Comparison of ENCODE assay signal across 1 cellular context in the genomic region with DNA sequence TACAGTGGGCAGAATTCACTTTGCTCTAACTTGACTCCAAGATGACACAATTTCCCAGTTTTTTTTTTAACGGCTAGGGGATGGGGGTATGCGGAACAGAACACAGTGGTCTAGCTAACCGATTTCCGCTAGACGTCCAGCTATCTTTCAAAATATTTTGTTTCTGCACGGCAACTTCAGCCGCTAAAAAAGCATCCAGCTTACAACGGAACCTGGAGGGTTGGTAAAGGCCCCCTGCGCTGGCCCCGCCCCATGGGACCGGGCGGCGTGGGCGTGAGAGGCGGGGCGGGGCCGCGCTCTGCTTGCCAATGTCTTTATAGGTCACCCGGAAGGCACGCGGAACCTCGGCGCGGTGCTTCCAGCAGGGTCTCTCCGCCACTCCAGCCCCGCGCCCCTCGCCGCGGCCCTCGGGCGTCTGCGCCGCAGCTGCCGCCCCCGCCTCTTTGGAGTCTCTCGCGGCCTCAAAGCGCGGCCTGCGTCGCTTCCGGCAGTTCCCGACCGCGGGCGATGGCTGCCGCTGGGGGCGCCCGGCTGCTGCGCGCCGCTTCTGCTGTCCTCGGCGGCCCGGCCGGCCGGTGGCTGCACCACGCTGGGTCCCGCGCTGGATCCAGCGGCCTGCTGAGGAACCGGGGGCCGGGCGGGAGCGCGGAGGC.
TF ChIP-seq lines count a peak whose summit lies in the region.

Gene FDX1, plus strand, starts transcription at position 335 of the 653 bp plus-strand sequence. Its CDS starts 173 bp downstream, at position 508.

TF ChIP-seq in HepG2, 621 proteins besides CTCF, POLR2A, EP300 and RAD21 (continued from another document and continues in another):
- TF ChIP-seq ARID3A (IDR thresholded peaks at IDR 0.05; ENCODE audit: low read depth, low read length): no peak
- no peak for TF ChIP-seq THYN1 (CRISPR knock-in tag; IDR thresholded peaks at IDR 0.05; ENCODE audit: borderline replicate concordance, low read depth)
- TF ChIP-seq, protein P1, sequence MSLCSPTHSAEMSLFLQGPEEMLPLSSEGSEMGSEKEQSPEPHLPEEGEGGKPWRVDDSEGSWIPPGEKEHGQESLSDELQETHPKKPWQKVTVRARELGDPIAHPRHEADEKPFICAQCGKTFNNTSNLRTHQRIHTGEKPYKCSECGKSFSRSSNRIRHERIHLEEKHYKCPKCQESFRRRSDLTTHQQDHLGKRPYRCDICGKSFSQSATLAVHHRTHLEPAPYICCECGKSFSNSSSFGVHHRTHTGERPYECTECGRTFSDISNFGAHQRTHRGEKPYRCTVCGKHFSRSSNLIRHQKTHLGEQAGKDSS (CRISPR knock-in tag; IDR thresholded peaks at IDR 0.05; ENCODE audit: borderline replicate concordance, low read depth): peak; percentile 70; the same call in 1 of the 2 replicates
- TF ChIP-seq RELA (CRISPR knock-in tag; IDR thresholded peaks at IDR 0.05): no peak
- TF ChIP-seq MTA3 (CRISPR knock-in tag; IDR thresholded peaks at IDR 0.05): no peak
- no peak; the same call in 1 of the 2 replicates for TF ChIP-seq BORCS8-MEF2B (CRISPR knock-in tag; IDR thresholded peaks at IDR 0.05)
- TF ChIP-seq ZNF670 (CRISPR knock-in tag; IDR thresholded peaks at IDR 0.05; ENCODE audit: borderline replicate concordance): peak; percentile 23; the same call in 1 of the 2 replicates
- TF ChIP-seq, protein P2, sequence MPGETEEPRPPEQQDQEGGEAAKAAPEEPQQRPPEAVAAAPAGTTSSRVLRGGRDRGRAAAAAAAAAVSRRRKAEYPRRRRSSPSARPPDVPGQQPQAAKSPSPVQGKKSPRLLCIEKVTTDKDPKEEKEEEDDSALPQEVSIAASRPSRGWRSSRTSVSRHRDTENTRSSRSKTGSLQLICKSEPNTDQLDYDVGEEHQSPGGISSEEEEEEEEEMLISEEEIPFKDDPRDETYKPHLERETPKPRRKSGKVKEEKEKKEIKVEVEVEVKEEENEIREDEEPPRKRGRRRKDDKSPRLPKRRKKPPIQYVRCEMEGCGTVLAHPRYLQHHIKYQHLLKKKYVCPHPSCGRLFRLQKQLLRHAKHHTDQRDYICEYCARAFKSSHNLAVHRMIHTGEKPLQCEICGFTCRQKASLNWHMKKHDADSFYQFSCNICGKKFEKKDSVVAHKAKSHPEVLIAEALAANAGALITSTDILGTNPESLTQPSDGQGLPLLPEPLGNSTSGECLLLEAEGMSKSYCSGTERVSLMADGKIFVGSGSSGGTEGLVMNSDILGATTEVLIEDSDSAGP (CRISPR knock-in tag; IDR thresholded peaks at IDR 0.05; ENCODE audit: borderline replicate concordance): peak; percentile 69; the same call in 1 of the 2 replicates
- no peak for TF ChIP-seq SCMH1 (CRISPR knock-in tag; IDR thresholded peaks at IDR 0.05; ENCODE audit: borderline replicate concordance)
- no peak for TF ChIP-seq USF2 (IDR thresholded peaks at IDR 0.05; ENCODE audit: low read depth, low read length)
- TF ChIP-seq USF2 (CRISPR knock-in tag; IDR thresholded peaks at IDR 0.05; ENCODE audit: borderline replicate concordance): no peak
- TF ChIP-seq RBFOX2 (IDR thresholded peaks at IDR 0.05; ENCODE audit: low read depth, low read length): peak; percentile 87
- TF ChIP-seq ZNF350 (CRISPR knock-in tag; IDR thresholded peaks at IDR 0.05; ENCODE audit: borderline replicate concordance, low read depth): no peak
- TF ChIP-seq XBP1 (CRISPR knock-in tag; IDR thresholded peaks at IDR 0.05): no peak
- TF ChIP-seq ZBTB38 (CRISPR knock-in tag; IDR thresholded peaks at IDR 0.05): no peak
- 0 out of 2 replicates have a peak, but pooled peaks have one; percentile 63 for TF ChIP-seq ZNF761 (CRISPR knock-in tag; conservative IDR thresholded peaks at IDR 0.05)
- TF ChIP-seq ZNF552 (CRISPR knock-in tag; IDR thresholded peaks at IDR 0.05; ENCODE audit: borderline replicate concordance): no peak
- no peak; the same call in 1 of the 2 replicates for TF ChIP-seq KMT2A (CRISPR knock-in tag; IDR thresholded peaks at IDR 0.05)
- no peak for TF ChIP-seq ZNF382 (CRISPR knock-in tag; IDR thresholded peaks at IDR 0.05; ENCODE audit: borderline replicate concordance)
- no peak for TF ChIP-seq ZNF644 (CRISPR knock-in tag; IDR thresholded peaks at IDR 0.05; ENCODE audit: low read depth)
- no peak for TF ChIP-seq ZSCAN30 (CRISPR knock-in tag; IDR thresholded peaks at IDR 0.05)
- TF ChIP-seq ZNF550 (CRISPR knock-in tag; IDR thresholded peaks at IDR 0.05; ENCODE audit: borderline replicate concordance): no peak
- no peak for TF ChIP-seq LCORL (IDR thresholded peaks at IDR 0.05)
- TF ChIP-seq LCORL (CRISPR knock-in tag; IDR thresholded peaks at IDR 0.05): no peak
- no peak for TF ChIP-seq ZNF703 (CRISPR knock-in tag; IDR thresholded peaks at IDR 0.05; ENCODE audit: borderline replicate concordance)
- TF ChIP-seq HNF4A (CRISPR knock-in tag; IDR thresholded peaks at IDR 0.05): 0 out of 2 replicates have a peak, but pooled peaks have one; percentile 19
- 0 out of 2 replicates have a peak, but pooled peaks have one; percentile 52 for TF ChIP-seq ZNF616 (CRISPR knock-in tag; IDR thresholded peaks at IDR 0.05; ENCODE audit: low read depth)
- TF ChIP-seq ZNF674 (CRISPR knock-in tag; IDR thresholded peaks at IDR 0.05; ENCODE audit: low read depth): 0 out of 2 replicates have a peak, but pooled peaks have one; percentile 83
- TF ChIP-seq, protein P3, sequence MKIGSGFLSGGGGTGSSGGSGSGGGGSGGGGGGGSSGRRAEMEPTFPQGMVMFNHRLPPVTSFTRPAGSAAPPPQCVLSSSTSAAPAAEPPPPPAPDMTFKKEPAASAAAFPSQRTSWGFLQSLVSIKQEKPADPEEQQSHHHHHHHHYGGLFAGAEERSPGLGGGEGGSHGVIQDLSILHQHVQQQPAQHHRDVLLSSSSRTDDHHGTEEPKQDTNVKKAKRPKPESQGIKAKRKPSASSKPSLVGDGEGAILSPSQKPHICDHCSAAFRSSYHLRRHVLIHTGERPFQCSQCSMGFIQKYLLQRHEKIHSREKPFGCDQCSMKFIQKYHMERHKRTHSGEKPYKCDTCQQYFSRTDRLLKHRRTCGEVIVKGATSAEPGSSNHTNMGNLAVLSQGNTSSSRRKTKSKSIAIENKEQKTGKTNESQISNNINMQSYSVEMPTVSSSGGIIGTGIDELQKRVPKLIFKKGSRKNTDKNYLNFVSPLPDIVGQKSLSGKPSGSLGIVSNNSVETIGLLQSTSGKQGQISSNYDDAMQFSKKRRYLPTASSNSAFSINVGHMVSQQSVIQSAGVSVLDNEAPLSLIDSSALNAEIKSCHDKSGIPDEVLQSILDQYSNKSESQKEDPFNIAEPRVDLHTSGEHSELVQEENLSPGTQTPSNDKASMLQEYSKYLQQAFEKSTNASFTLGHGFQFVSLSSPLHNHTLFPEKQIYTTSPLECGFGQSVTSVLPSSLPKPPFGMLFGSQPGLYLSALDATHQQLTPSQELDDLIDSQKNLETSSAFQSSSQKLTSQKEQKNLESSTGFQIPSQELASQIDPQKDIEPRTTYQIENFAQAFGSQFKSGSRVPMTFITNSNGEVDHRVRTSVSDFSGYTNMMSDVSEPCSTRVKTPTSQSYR (CRISPR knock-in tag; IDR thresholded peaks at IDR 0.05; ENCODE audit: borderline replicate concordance): no peak
- TF ChIP-seq MED1 (CRISPR knock-in tag; IDR thresholded peaks at IDR 0.05): no peak; the same call in 1 of the 2 replicates
- TF ChIP-seq KDM6A (CRISPR knock-in tag; IDR thresholded peaks at IDR 0.05; ENCODE audit: low read depth): no peak
- no peak for TF ChIP-seq SRSF4 (IDR thresholded peaks at IDR 0.05; ENCODE audit: low read depth, low read length, poor library complexity, severe bottlenecking)
- TF ChIP-seq HNRNPUL1 (IDR thresholded peaks at IDR 0.05; ENCODE audit: low read depth, low read length): no peak
- no peak for TF ChIP-seq ZNF780A (CRISPR knock-in tag; IDR thresholded peaks at IDR 0.05)
- TF ChIP-seq ZHX2 (IDR thresholded peaks at IDR 0.05; ENCODE audit: low read depth): no peak
- no peak for TF ChIP-seq ZHX2 (CRISPR knock-in tag; IDR thresholded peaks at IDR 0.05; ENCODE audit: borderline replicate concordance)
- no peak for TF ChIP-seq ZNF720 (CRISPR knock-in tag; IDR thresholded peaks at IDR 0.05)
- TF ChIP-seq ZNF775 (CRISPR knock-in tag; IDR thresholded peaks at IDR 0.05; ENCODE audit: borderline replicate concordance): no peak
- TF ChIP-seq ZBTB20 (CRISPR knock-in tag; IDR thresholded peaks at IDR 0.05; ENCODE audit: borderline replicate concordance, low read depth): no peak
- TF ChIP-seq RFX1 (IDR thresholded peaks at IDR 0.05): no peak
- no peak for TF ChIP-seq MAFK (conservative IDR thresholded peaks at IDR 0.05 in 1 of 2, IDR thresholded peaks at IDR 0.05 in 1 of 2; ENCODE audit: low read length in 2 of 2)
- no peak; the same call in 1 of the 2 replicates for TF ChIP-seq ZNF782 (CRISPR knock-in tag; IDR thresholded peaks at IDR 0.05; ENCODE audit: borderline replicate concordance)
- no peak for TF ChIP-seq ERF (CRISPR knock-in tag; IDR thresholded peaks at IDR 0.05)
- no peak for TF ChIP-seq NFIC (IDR thresholded peaks at IDR 0.05; ENCODE audit: low read length)
- TF ChIP-seq ZNF138 (CRISPR knock-in tag; IDR thresholded peaks at IDR 0.05; ENCODE audit: low read depth): no peak
- TF ChIP-seq ZNF225 (CRISPR knock-in tag; IDR thresholded peaks at IDR 0.05): no peak; the same call in 1 of the 2 replicates
- TF ChIP-seq IKZF4 (CRISPR knock-in tag; IDR thresholded peaks at IDR 0.05; ENCODE audit: borderline replicate concordance, low read depth, not compliant biosample characterization): no peak
- peak; percentile 18; the same call in 1 of the 2 replicates for TF ChIP-seq FOXK1 (CRISPR knock-in tag; IDR thresholded peaks at IDR 0.05; ENCODE audit: borderline replicate concordance, low read depth)
- TF ChIP-seq BCL6 (CRISPR knock-in tag; IDR thresholded peaks at IDR 0.05): no peak
- TF ChIP-seq DBP (CRISPR knock-in tag; IDR thresholded peaks at IDR 0.05; ENCODE audit: not compliant biosample characterization): no peak
- no peak for TF ChIP-seq ZNF562 (CRISPR knock-in tag; IDR thresholded peaks at IDR 0.05; ENCODE audit: borderline replicate concordance)
